ENCODE assay signal across 8 cellular contexts in genomic region chr22:50530280-50530856, GRCh38. TPM values are rescaled to one million over a fixed set of nuclear protein-coding genes. Genes with fewer than 3 reads are reported as not detected.
DNase-seq lines count a peak whose midpoint lies in the region; ATAC-seq and TF ChIP-seq lines count a peak whose summit lies in the region.

No MANE protein-coding gene starts in this region.

- no peaks in the 10 kb centered on the region for H3K79me2 ChIP-seq in KMS-11 (ENCODE audit: insufficient read depth, low read depth)

- DNase-seq in activated effector memory CD4-positive, alpha-beta T cell treated with Interleukin-2 at 50 U/mL for 16 hours, result peak; percentile 40
- no peak for DNase-seq in activated effector memory CD4-positive, alpha-beta T cell treated with anti-CD3 and anti-CD28 coated beads, Interleukin-2, amount 50 U/mL, for 16 hours
- DNase-seq in activated T-cell treated with anti-CD3 and anti-CD28 coated beads, Interleukin-2, amount 50 U/mL, for 72 hours, result peak; percentile 76 to 78
- DNase-seq in glutamatergic neuron (peak; percentile 24), osteocyte (ENCODE audit: extremely low spot score, unreplicated experiment) (peak; percentile 86), NCI-H1048 (lab: John Stamatoyannopoulos, UW) (no peak), NCI-H1436 (lab: John Stamatoyannopoulos, UW) (no peak)

- H3K4me3 Mint-ChIP-seq in activated T-cell treated with anti-CD3 and anti-CD28 coated beads, Interleukin-2, amount 50 U/mL, for 72 hours, result peak overlapping the region; percentile 96 to 98
- peak overlapping the region; percentile 46 for H3K4me3 Mint-ChIP-seq in glutamatergic neuron (ENCODE audit: unreplicated experiment)
- H3K4me3 Mint-ChIP-seq in osteocyte (ENCODE audit: unreplicated experiment), result peak overlapping the region; percentile 71

- no peak overlapping the region for H2AFZ ChIP-seq in KMS-11 (ENCODE audit: low read depth)

- H3K27ac ChIP-seq in KMS-11, result peak overlapping the region; percentile 91

- no peaks in the 10 kb centered on the region for H3K9me3 Mint-ChIP-seq in activated T-cell treated with anti-CD3 and anti-CD28 coated beads, Interleukin-2, amount 50 U/mL, for 72 hours
- H3K9me3 Mint-ChIP-seq in glutamatergic neuron (ENCODE audit: unreplicated experiment), result peaks cover 10% of the 10 kb centered on the region
- no peaks in the 10 kb centered on the region for H3K9me3 Mint-ChIP-seq in osteocyte (ENCODE audit: unreplicated experiment)

- H3K4me3 ChIP-seq in KMS-11 (IDR thresholded peaks at IDR 0.05; ENCODE audit: insufficient read depth, low read depth, low read length), result no peak overlapping the region

- no peaks in the 10 kb centered on the region for H3K27me3 ChIP-seq in KMS-11 (ENCODE audit: insufficient read depth, low read depth)

- no peak for TF ChIP-seq CTCF in KMS-11 (conservative IDR thresholded peaks at IDR 0.05; ENCODE audit: low read depth, low read length)
- TF ChIP-seq CTCF in glutamatergic neuron (IDR thresholded peaks at IDR 0.05; ENCODE audit: partially characterized antibody, unreplicated experiment), result no peak
- no peak for TF ChIP-seq CTCF in osteocyte (IDR thresholded peaks at IDR 0.05)

- H3K4me1 ChIP-seq in KMS-11 (ENCODE audit: low read depth, poor library complexity, severe bottlenecking), result peaks cover 16% of the 10 kb centered on the region

- H3K27ac Mint-ChIP-seq in activated T-cell treated with anti-CD3 and anti-CD28 coated beads, Interleukin-2, amount 50 U/mL, for 72 hours, result peak overlapping the region; percentile 96
- H3K27ac Mint-ChIP-seq in glutamatergic neuron (ENCODE audit: unreplicated experiment) (no peak overlapping the region), osteocyte (ENCODE audit: unreplicated experiment) (peak overlapping the region; percentile 62)

- ATAC-seq in activated T-cell treated with anti-CD3 and anti-CD28 coated beads, Interleukin-2, amount 50 U/mL, for 72 hours (replicated peaks in 1 of 2), result peak; percentile 28 to 35

- H3K4me2 ChIP-seq in KMS-11, result peak overlapping the region; percentile 54; the same call in 1 of the 2 replicates

- H3K36me3 ChIP-seq in KMS-11 (ENCODE audit: insufficient read depth), result no peaks in the 10 kb centered on the region

- peaks cover 47% of the 10 kb centered on the region for H3K4me1 Mint-ChIP-seq in activated T-cell treated with anti-CD3 and anti-CD28 coated beads, Interleukin-2, amount 50 U/mL, for 72 hours (ENCODE audit: low read depth)
- H3K4me1 Mint-ChIP-seq in glutamatergic neuron (ENCODE audit: low read depth, unreplicated experiment) (peaks cover 8% of the 10 kb centered on the region), osteocyte (ENCODE audit: unreplicated experiment) (peaks cover 17% of the 10 kb centered on the region)

- H3K27me3 Mint-ChIP-seq in activated T-cell treated with anti-CD3 and anti-CD28 coated beads, Interleukin-2, amount 50 U/mL, for 72 hours (ENCODE audit: low read depth), result no peaks in the 10 kb centered on the region
- peaks cover 25% of the 10 kb centered on the region for H3K27me3 Mint-ChIP-seq in glutamatergic neuron (ENCODE audit: unreplicated experiment)
- peaks cover 17% of the 10 kb centered on the region for H3K27me3 Mint-ChIP-seq in osteocyte (ENCODE audit: unreplicated experiment)

- H3K36me3 Mint-ChIP-seq in activated T-cell treated with anti-CD3 and anti-CD28 coated beads, Interleukin-2, amount 50 U/mL, for 72 hours (ENCODE audit: insufficient read depth in 2 of 2), result peaks cover 9 to 20% of the 10 kb centered on the region in 2 donors
- H3K36me3 Mint-ChIP-seq in glutamatergic neuron (ENCODE audit: unreplicated experiment) (no peaks in the 10 kb centered on the region), osteocyte (ENCODE audit: unreplicated experiment) (no peaks in the 10 kb centered on the region)

- peak overlapping the region; percentile 93 for H3K9ac ChIP-seq in KMS-11

- H4K20me1 ChIP-seq in KMS-11 (ENCODE audit: insufficient read depth), result no peaks in the 10 kb centered on the region

RNA-seq across cellular contexts. Expression of gene TYMP, which starts 0.6 kb away (rescaled TPM):
- 100 to 1,000 TPM in 1 of 2 donors, 10 to 100 TPM in 1; 71.5 to 101 TPM for total RNA-seq in activated T-cell treated with anti-CD3 and anti-CD28 coated beads, Interleukin-2, amount 50 U/mL, for 72 hours
- 1.2 TPM for total RNA-seq in glutamatergic neuron (ENCODE audit: unreplicated experiment)
- total RNA-seq in osteocyte, result 9.0 and 10.8 TPM in 2 replicates

RNA-seq across cellular contexts. Expression of gene SCO2, which starts 5.0 kb away (rescaled TPM):
- total RNA-seq in activated T-cell treated with anti-CD3 and anti-CD28 coated beads, Interleukin-2, amount 50 U/mL, for 72 hours, result 1 to 10 TPM; 8.3 to 8.5 TPM
- total RNA-seq in glutamatergic neuron (ENCODE audit: unreplicated experiment) (4.8 TPM), osteocyte (2.8 TPM in 1 of 2 replicates, not detected in the other)

RNA-seq across cellular contexts. Expression of gene KLHDC7B, which starts 15.3 kb away (rescaled TPM):
- total RNA-seq in activated T-cell treated with anti-CD3 and anti-CD28 coated beads, Interleukin-2, amount 50 U/mL, for 72 hours, result 10 to 100 TPM; 45.5 to 49.1 TPM
- 0.12 TPM for total RNA-seq in glutamatergic neuron (ENCODE audit: unreplicated experiment)
- total RNA-seq in osteocyte, result 0.21 TPM in 1 of 2 replicates, not detected in the other

RNA-seq across cellular contexts. Expression of gene NCAPH2, which starts 22.3 kb away (rescaled TPM):
- total RNA-seq in activated T-cell treated with anti-CD3 and anti-CD28 coated beads, Interleukin-2, amount 50 U/mL, for 72 hours, result 100 to 1,000 TPM; 120 to 141 TPM
- total RNA-seq in glutamatergic neuron (ENCODE audit: unreplicated experiment) (52.9 TPM), osteocyte (46.3 and 47.0 TPM in 2 replicates)

RNA-seq across cellular contexts. Expression of gene LMF2, which starts 22.9 kb away (rescaled TPM):
- total RNA-seq in activated T-cell treated with anti-CD3 and anti-CD28 coated beads, Interleukin-2, amount 50 U/mL, for 72 hours, result 10 to 100 TPM; 64.8 to 64.9 TPM
- 62.2 TPM for total RNA-seq in glutamatergic neuron (ENCODE audit: unreplicated experiment)
- total RNA-seq in osteocyte, result 107 and 108 TPM in 2 replicates

Comparison
In these comparisons a context has a peak if more than half of its experiments do, and no peak if none do; other contexts are left out.
1. DNase-seq: peak in activated effector memory CD4-positive, alpha-beta T cell treated with Interleukin-2 at 50 U/mL for 16 hours (single experiment), activated T-cell treated with anti-CD3 and anti-CD28 coated beads, Interleukin-2, amount 50 U/mL, for 72 hours (2 of 2), glutamatergic neuron (single experiment) and osteocyte (single experiment); none in activated effector memory CD4-positive, alpha-beta T cell treated with anti-CD3 and anti-CD28 coated beads, Interleukin-2, amount 50 U/mL, for 16 hours (single experiment), NCI-H1048 (single experiment) and NCI-H1436 (single experiment).
2. H3K4me3 Mint-ChIP-seq: peak in every context shown above with its lines; median percentile 97 in activated T-cell treated with anti-CD3 and anti-CD28 coated beads, Interleukin-2, amount 50 U/mL, for 72 hours; 71 in osteocyte; 46 in glutamatergic neuron.
3. RNA of gene KLHDC7B, which starts 15.3 kb away (total RNA-seq): 45.5 to 49.1 TPM in activated T-cell treated with anti-CD3 and anti-CD28 coated beads, Interleukin-2, amount 50 U/mL, for 72 hours; 0.21 TPM in osteocyte and 0.12 TPM in glutamatergic neuron (single experiment); every median in the first group is over 10 times any median in the second.